In the genomic region with DNA sequence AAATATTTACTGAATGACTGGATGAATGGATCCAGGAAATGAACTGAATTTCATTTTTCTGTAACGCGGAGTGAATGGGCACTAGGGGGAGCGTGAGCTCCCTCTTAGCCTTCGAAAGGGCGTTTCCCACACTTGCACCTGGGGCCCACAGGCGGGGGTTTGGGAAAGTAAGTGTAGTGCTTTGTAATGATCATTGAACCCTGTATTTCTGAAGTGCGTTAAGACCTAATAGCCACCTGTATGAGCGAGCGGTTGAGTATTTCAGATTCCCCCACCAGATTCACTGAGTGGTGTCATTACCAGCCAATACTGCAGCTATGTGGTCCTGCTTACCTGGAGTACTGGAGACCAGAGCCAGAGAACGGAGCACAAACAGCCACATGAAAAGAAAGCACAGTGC, we compare ENCODE assay signal across 8 cellular contexts. TPM values are rescaled to one million over a fixed set of nuclear protein-coding genes. Genes with fewer than 3 reads are reported as not detected.
A peak's percentile ranks its signal among the peaks of the same experiment; 100 is the strongest.
DNase-seq lines count a peak whose midpoint lies in the region; ATAC-seq and TF ChIP-seq lines count a peak whose summit lies in the region.

No MANE protein-coding gene starts in this region.

- no peaks in the 10 kb centered on the region for H3K79me2 ChIP-seq in trophoblast cell (ENCODE audit: control insufficient read depth, insufficient read depth, low read length, poor library complexity)

- H3K36me3 ChIP-seq in cardiac muscle cell, result no peaks in the 10 kb centered on the region
- H3K36me3 ChIP-seq in right atrium auricular region, result no peaks in the 10 kb centered on the region
- H3K36me3 ChIP-seq in trophoblast cell (ENCODE audit: control insufficient read depth in 1 of 2, insufficient read depth in 2 of 2, low read length in 2 of 2), result no peaks in the 10 kb centered on the region

- H2AFZ ChIP-seq in trophoblast cell (ENCODE audit: insufficient read depth, low read length, poor library complexity), result no peak overlapping the region

- no peak overlapping the region for H3K23ac ChIP-seq in trophoblast cell (ENCODE audit: low read length)

- H3K27me3 Mint-ChIP-seq in T-cell, result no peaks in the 10 kb centered on the region

- DNase-seq in cardiac muscle cell (ENCODE audit: low read depth in 1 of 2, low spot score in 1 of 2) (peak in 1 of 2 donors; percentile 19), right atrium auricular region (ENCODE audit: low spot score) (no peak), LoVo (ENCODE audit: low spot score) (peak; percentile 52), T-cell (peak in 33 of 34 experiments; percentile 26 to 75 (median 56)), dermis blood vessel endothelial cell (peak; percentile 31), trophoblast cell (peak; percentile 19 to 69)

- H4K91ac ChIP-seq in trophoblast cell (ENCODE audit: low read depth, low read length), result no peak overlapping the region

- no CpG with 5 or more reads among the region's 10 CpGs for WGBS in trophoblast cell (ENCODE audit: extremely low coverage, insufficient coverage, insufficient read length)

- peaks cover 50 to 59% (median 51%) of the 10 kb centered on the region in 3 donors for H3K4me1 Mint-ChIP-seq in T-cell

- H3K9me3 ChIP-seq in cardiac muscle cell (ENCODE audit: low read depth) (no peaks in the 10 kb centered on the region), right atrium auricular region (no peaks in the 10 kb centered on the region), trophoblast cell (ENCODE audit: insufficient read depth, low read depth, low read length) (peaks cover 4% of the 10 kb centered on the region)

- POLR2A ChIA-PET in T-cell (lab: Charles Lee), result interaction anchor here (0.5 to 1.9 kb wide), 8 partner anchors 11 to 381 kb away, joined by 3 to 17 read pairs (median 4); a partner anchor contains a TSS

- no peak overlapping the region for H2AK5ac ChIP-seq in trophoblast cell (ENCODE audit: low read length)

- ATAC-seq in T-cell (replicated peaks in 1 of 4), result peak; percentile 69 to 78 (median 70)
- no peak for ATAC-seq in HG03565 (IDR thresholded peaks at IDR 0.05; ENCODE audit: unreplicated experiment)
- ATAC-seq in GM19035 (IDR thresholded peaks at IDR 0.05; ENCODE audit: unreplicated experiment), result no peak

- H3K4me3 ChIP-seq in cardiac muscle cell, result no peak overlapping the region
- no peak overlapping the region for H3K4me3 ChIP-seq in right atrium auricular region
- no peak overlapping the region for H3K4me3 ChIP-seq in trophoblast cell (ENCODE audit: low read depth, low read length)

- no peak overlapping the region for H2BK5ac ChIP-seq in trophoblast cell (ENCODE audit: low read depth, low read length, poor library complexity)

- no peak overlapping the region for H3K4ac ChIP-seq in trophoblast cell (ENCODE audit: low read depth, low read length)

- H3K27ac ChIP-seq in cardiac muscle cell (no peak overlapping the region), right atrium auricular region (no peak overlapping the region), trophoblast cell (ENCODE audit: low read depth, low read length) (no peak overlapping the region)

- H3K18ac ChIP-seq in trophoblast cell (ENCODE audit: low read length), result no peak overlapping the region

- no peak overlapping the region for H2BK120ac ChIP-seq in trophoblast cell (ENCODE audit: insufficient read depth, low read length, poor library complexity)

- H3K4me3 Mint-ChIP-seq in T-cell, result peak overlapping the region; percentile 17 to 55 (median 18)

- no peaks in the 10 kb centered on the region for H3K79me1 ChIP-seq in trophoblast cell (ENCODE audit: low read length)

- H4K12ac ChIP-seq in trophoblast cell (ENCODE audit: low read depth, low read length), result no peak overlapping the region

- no peaks in the 10 kb centered on the region for H3K9me3 Mint-ChIP-seq in T-cell

- CTCF ChIA-PET in T-cell (lab: Charles Lee), result interaction anchor here (0.7 to 5.7 kb wide), 14 partner anchors 11 to 446 kb away, joined by 3 to 85 read pairs (median 6); a partner anchor contains a TSS

- no peak overlapping the region for H2BK12ac ChIP-seq in trophoblast cell (ENCODE audit: low read length)

- no peaks in the 10 kb centered on the region for H3K27me3 ChIP-seq in cardiac muscle cell
- H3K27me3 ChIP-seq in right atrium auricular region, result no peaks in the 10 kb centered on the region
- no peaks in the 10 kb centered on the region for H3K27me3 ChIP-seq in trophoblast cell (ENCODE audit: insufficient read depth, low read length)

- H3K4me1 ChIP-seq in cardiac muscle cell (ENCODE audit: low read depth), result peaks cover 5% of the 10 kb centered on the region
- H3K4me1 ChIP-seq in right atrium auricular region, result peaks cover 0 to 2% of the 10 kb centered on the region in 2 donors
- peaks cover 4 to 8% of the 10 kb centered on the region in 2 experiments for H3K4me1 ChIP-seq in trophoblast cell (ENCODE audit: control insufficient read depth in 1 of 2, insufficient read depth in 2 of 2, low read length in 2 of 2)

- no peak overlapping the region for H4K8ac ChIP-seq in trophoblast cell (ENCODE audit: low read depth, low read length)

- H3K36me3 Mint-ChIP-seq in T-cell, result peaks cover 25% of the 10 kb centered on the region

- H3K9ac ChIP-seq in trophoblast cell (ENCODE audit: low read length), result no peak overlapping the region

- H3K4me2 ChIP-seq in trophoblast cell (ENCODE audit: low read length), result no peak overlapping the region

- TF ChIP-seq CTCF in cardiac muscle cell (IDR thresholded peaks at IDR 0.05; ENCODE audit: low read depth, low read length), result peak; percentile 62
- TF ChIP-seq CTCF in right atrium auricular region (IDR thresholded peaks at IDR 0.05), result peak in 1 of 2 donors; percentile 53

- H3K27ac Mint-ChIP-seq in T-cell, result peak overlapping the region; percentile 20 to 81

- H3K14ac ChIP-seq in trophoblast cell (ENCODE audit: low read length), result no peak overlapping the region

RNA-seq across cellular contexts. Expression of a gene that starts 10.5 kb away (rescaled TPM):
- total RNA-seq in cardiac muscle cell (6.7 and 9.9 TPM in 2 replicates), right atrium auricular region (1 to 10 TPM; 4.2 to 5.6 TPM), T-cell (10 to 100 TPM; 14.4 to 45.6 (median 22.9) TPM), dermis blood vessel endothelial cell (0.70 and 0.85 TPM in 2 replicates)
- 11.4 and 15.9 TPM in 2 replicates for polyA plus RNA-seq in cardiac muscle cell
- polyA plus RNA-seq in trophoblast cell (2013), result 2.7 and 2.9 TPM in 2 replicates

RNA-seq across cellular contexts. Expression of a gene that starts 15.8 kb away (rescaled TPM):
- total RNA-seq in cardiac muscle cell (86.5 and 102 TPM in 2 replicates), right atrium auricular region (10 to 100 TPM; 57.3 to 91.5 TPM), T-cell (100 to 1,000 TPM in 1 of 5 donors, 10 to 100 TPM in 4; 50.8 to 128 (median 59.5) TPM), dermis blood vessel endothelial cell (68.1 and 80.2 TPM in 2 replicates)
- 423 and 459 TPM in 2 replicates for polyA plus RNA-seq in cardiac muscle cell
- polyA plus RNA-seq in trophoblast cell (2013), result 244 and 246 TPM in 2 replicates

Comparison
In these comparisons a context has a peak if more than half of its experiments do, and no peak if none do; other contexts are left out.
1. ATAC-seq: peak in T-cell (4 of 4); none in HG03565 (single experiment) and GM19035 (single experiment).